In the genomic region with DNA sequence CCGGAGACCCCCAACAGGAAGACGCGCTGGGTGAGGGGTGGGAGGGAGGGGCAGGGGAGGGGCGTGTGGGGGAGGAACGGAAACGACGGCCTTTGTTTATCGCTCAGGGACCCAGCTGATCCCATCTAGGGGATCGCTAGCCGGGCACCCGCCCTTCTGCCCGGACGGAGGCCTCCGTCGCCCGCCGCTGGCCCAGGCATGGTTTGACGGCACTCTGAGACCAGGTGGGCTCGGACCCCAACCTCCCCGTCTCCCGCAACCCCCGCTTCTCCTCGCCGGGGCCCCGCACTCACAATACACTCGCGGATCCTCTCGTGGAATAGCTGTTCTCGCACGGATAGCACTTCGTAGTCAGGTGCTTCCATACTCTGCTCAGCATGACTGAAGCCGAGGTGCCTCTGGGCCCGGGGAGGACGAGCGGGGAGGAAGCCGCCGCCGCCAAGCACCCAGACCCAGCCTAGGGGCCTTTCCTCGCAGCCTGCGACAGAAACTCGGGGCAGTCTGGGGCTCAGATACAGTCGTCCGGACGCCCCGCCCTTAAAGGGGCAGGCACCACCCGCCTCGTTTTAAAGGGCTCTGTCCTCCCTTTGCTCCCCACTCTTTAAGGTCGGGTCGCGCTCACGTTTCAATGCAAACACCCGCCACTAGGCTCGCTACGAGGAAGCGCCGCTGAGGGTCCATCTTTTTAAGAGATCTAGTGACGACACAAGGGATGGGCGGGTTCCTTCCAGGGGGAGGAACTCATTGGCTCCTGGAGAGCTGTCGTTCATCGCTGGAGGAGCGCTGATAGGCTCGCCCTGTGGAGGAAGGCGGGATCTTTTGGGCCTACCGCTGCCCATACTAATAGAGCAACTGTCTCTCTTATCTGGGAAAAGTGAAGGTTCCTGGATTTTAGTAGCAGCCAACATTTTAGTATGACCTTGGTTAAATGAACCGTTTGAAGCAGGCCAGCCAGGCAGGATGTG, we compare ENCODE assay signal across 1 cellular context.
A peak's percentile ranks its signal among the peaks of the same experiment; 100 is the strongest.
TF ChIP-seq lines count a peak whose summit lies in the region.

A gene with protein sequence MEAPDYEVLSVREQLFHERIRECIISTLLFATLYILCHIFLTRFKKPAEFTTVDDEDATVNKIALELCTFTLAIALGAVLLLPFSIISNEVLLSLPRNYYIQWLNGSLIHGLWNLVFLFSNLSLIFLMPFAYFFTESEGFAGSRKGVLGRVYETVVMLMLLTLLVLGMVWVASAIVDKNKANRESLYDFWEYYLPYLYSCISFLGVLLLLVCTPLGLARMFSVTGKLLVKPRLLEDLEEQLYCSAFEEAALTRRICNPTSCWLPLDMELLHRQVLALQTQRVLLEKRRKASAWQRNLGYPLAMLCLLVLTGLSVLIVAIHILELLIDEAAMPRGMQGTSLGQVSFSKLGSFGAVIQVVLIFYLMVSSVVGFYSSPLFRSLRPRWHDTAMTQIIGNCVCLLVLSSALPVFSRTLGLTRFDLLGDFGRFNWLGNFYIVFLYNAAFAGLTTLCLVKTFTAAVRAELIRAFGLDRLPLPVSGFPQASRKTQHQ (minus strand): TSS at position 657 of the 965 bp plus-strand sequence. CDS start 292 bp downstream, at position 365.

TF ChIP-seq in HepG2, 621 proteins besides CTCF, POLR2A, EP300 and RAD21 (continued from another document and continues in another):
- TF ChIP-seq, protein P1, sequence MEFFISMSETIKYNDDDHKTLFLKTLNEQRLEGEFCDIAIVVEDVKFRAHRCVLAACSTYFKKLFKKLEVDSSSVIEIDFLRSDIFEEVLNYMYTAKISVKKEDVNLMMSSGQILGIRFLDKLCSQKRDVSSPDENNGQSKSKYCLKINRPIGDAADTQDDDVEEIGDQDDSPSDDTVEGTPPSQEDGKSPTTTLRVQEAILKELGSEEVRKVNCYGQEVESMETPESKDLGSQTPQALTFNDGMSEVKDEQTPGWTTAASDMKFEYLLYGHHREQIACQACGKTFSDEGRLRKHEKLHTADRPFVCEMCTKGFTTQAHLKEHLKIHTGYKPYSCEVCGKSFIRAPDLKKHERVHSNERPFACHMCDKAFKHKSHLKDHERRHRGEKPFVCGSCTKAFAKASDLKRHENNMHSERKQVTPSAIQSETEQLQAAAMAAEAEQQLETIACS (CRISPR knock-in tag; IDR thresholded peaks at IDR 0.05), result no peak
- peak; percentile 52 for TF ChIP-seq YEATS4 (CRISPR knock-in tag; IDR thresholded peaks at IDR 0.05; ENCODE audit: borderline replicate concordance)
- TF ChIP-seq, protein P2, sequence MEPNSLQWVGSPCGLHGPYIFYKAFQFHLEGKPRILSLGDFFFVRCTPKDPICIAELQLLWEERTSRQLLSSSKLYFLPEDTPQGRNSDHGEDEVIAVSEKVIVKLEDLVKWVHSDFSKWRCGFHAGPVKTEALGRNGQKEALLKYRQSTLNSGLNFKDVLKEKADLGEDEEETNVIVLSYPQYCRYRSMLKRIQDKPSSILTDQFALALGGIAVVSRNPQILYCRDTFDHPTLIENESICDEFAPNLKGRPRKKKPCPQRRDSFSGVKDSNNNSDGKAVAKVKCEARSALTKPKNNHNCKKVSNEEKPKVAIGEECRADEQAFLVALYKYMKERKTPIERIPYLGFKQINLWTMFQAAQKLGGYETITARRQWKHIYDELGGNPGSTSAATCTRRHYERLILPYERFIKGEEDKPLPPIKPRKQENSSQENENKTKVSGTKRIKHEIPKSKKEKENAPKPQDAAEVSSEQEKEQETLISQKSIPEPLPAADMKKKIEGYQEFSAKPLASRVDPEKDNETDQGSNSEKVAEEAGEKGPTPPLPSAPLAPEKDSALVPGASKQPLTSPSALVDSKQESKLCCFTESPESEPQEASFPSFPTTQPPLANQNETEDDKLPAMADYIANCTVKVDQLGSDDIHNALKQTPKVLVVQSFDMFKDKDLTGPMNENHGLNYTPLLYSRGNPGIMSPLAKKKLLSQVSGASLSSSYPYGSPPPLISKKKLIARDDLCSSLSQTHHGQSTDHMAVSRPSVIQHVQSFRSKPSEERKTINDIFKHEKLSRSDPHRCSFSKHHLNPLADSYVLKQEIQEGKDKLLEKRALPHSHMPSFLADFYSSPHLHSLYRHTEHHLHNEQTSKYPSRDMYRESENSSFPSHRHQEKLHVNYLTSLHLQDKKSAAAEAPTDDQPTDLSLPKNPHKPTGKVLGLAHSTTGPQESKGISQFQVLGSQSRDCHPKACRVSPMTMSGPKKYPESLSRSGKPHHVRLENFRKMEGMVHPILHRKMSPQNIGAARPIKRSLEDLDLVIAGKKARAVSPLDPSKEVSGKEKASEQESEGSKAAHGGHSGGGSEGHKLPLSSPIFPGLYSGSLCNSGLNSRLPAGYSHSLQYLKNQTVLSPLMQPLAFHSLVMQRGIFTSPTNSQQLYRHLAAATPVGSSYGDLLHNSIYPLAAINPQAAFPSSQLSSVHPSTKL (CRISPR knock-in tag; IDR thresholded peaks at IDR 0.05), result no peak
- no peak for TF ChIP-seq NAIF1 (CRISPR knock-in tag; IDR thresholded peaks at IDR 0.05; ENCODE audit: borderline replicate concordance)
- TF ChIP-seq, protein P3, sequence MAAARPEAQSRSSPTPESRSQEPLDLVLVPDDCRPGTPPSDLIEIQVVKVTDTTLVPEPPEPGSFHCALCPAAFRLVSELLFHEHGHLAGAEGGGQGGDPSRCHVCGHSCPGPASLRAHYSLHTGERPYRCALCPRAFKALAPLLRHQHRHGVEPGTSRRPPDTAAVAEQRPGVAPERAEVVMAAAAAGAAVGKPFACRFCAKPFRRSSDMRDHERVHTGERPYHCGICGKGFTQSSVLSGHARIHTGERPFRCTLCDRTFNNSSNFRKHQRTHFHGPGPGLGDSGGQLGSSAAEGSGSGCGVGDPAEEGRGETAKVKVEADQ (CRISPR knock-in tag; IDR thresholded peaks at IDR 0.05; ENCODE audit: borderline replicate concordance), result 0 out of 2 replicates have a peak, but pooled peaks have one; percentile 43
- TF ChIP-seq ZFP37 (CRISPR knock-in tag; IDR thresholded peaks at IDR 0.05; ENCODE audit: borderline replicate concordance), result peak; percentile 48; the same call in 1 of the 2 replicates
- no peak for TF ChIP-seq KLF9 (CRISPR knock-in tag; IDR thresholded peaks at IDR 0.05; ENCODE audit: low read depth)
- TF ChIP-seq ZNF292 (CRISPR knock-in tag; IDR thresholded peaks at IDR 0.05; ENCODE audit: borderline replicate concordance, low read depth), result peak; percentile 30; the same call in 1 of the 2 replicates
- TF ChIP-seq, protein P4, sequence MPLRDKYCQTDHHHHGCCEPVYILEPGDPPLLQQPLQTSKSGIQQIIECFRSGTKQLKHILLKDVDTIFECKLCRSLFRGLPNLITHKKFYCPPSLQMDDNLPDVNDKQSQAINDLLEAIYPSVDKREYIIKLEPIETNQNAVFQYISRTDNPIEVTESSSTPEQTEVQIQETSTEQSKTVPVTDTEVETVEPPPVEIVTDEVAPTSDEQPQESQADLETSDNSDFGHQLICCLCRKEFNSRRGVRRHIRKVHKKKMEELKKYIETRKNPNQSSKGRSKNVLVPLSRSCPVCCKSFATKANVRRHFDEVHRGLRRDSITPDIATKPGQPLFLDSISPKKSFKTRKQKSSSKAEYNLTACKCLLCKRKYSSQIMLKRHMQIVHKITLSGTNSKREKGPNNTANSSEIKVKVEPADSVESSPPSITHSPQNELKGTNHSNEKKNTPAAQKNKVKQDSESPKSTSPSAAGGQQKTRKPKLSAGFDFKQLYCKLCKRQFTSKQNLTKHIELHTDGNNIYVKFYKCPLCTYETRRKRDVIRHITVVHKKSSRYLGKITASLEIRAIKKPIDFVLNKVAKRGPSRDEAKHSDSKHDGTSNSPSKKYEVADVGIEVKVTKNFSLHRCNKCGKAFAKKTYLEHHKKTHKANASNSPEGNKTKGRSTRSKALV (CRISPR knock-in tag; IDR thresholded peaks at IDR 0.05), result no peak
- TF ChIP-seq, protein P5, sequence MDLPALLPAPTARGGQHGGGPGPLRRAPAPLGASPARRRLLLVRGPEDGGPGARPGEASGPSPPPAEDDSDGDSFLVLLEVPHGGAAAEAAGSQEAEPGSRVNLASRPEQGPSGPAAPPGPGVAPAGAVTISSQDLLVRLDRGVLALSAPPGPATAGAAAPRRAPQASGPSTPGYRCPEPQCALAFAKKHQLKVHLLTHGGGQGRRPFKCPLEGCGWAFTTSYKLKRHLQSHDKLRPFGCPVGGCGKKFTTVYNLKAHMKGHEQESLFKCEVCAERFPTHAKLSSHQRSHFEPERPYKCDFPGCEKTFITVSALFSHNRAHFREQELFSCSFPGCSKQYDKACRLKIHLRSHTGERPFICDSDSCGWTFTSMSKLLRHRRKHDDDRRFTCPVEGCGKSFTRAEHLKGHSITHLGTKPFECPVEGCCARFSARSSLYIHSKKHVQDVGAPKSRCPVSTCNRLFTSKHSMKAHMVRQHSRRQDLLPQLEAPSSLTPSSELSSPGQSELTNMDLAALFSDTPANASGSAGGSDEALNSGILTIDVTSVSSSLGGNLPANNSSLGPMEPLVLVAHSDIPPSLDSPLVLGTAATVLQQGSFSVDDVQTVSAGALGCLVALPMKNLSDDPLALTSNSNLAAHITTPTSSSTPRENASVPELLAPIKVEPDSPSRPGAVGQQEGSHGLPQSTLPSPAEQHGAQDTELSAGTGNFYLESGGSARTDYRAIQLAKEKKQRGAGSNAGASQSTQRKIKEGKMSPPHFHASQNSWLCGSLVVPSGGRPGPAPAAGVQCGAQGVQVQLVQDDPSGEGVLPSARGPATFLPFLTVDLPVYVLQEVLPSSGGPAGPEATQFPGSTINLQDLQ (CRISPR knock-in tag; IDR thresholded peaks at IDR 0.05), result no peak
- TF ChIP-seq, protein P6, sequence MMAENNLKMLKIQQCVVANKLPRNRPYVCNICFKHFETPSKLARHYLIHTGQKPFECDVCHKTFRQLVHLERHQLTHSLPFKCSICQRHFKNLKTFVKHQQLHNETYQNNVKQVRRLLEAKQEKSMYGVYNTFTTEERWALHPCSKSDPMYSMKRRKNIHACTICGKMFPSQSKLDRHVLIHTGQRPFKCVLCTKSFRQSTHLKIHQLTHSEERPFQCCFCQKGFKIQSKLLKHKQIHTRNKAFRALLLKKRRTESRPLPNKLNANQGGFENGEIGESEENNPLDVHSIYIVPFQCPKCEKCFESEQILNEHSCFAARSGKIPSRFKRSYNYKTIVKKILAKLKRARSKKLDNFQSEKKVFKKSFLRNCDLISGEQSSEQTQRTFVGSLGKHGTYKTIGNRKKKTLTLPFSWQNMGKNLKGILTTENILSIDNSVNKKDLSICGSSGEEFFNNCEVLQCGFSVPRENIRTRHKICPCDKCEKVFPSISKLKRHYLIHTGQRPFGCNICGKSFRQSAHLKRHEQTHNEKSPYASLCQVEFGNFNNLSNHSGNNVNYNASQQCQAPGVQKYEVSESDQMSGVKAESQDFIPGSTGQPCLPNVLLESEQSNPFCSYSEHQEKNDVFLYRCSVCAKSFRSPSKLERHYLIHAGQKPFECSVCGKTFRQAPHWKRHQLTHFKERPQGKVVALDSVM (CRISPR knock-in tag; IDR thresholded peaks at IDR 0.05), result 0 out of 2 replicates have a peak, but pooled peaks have one; percentile 49
- TF ChIP-seq, protein P7, sequence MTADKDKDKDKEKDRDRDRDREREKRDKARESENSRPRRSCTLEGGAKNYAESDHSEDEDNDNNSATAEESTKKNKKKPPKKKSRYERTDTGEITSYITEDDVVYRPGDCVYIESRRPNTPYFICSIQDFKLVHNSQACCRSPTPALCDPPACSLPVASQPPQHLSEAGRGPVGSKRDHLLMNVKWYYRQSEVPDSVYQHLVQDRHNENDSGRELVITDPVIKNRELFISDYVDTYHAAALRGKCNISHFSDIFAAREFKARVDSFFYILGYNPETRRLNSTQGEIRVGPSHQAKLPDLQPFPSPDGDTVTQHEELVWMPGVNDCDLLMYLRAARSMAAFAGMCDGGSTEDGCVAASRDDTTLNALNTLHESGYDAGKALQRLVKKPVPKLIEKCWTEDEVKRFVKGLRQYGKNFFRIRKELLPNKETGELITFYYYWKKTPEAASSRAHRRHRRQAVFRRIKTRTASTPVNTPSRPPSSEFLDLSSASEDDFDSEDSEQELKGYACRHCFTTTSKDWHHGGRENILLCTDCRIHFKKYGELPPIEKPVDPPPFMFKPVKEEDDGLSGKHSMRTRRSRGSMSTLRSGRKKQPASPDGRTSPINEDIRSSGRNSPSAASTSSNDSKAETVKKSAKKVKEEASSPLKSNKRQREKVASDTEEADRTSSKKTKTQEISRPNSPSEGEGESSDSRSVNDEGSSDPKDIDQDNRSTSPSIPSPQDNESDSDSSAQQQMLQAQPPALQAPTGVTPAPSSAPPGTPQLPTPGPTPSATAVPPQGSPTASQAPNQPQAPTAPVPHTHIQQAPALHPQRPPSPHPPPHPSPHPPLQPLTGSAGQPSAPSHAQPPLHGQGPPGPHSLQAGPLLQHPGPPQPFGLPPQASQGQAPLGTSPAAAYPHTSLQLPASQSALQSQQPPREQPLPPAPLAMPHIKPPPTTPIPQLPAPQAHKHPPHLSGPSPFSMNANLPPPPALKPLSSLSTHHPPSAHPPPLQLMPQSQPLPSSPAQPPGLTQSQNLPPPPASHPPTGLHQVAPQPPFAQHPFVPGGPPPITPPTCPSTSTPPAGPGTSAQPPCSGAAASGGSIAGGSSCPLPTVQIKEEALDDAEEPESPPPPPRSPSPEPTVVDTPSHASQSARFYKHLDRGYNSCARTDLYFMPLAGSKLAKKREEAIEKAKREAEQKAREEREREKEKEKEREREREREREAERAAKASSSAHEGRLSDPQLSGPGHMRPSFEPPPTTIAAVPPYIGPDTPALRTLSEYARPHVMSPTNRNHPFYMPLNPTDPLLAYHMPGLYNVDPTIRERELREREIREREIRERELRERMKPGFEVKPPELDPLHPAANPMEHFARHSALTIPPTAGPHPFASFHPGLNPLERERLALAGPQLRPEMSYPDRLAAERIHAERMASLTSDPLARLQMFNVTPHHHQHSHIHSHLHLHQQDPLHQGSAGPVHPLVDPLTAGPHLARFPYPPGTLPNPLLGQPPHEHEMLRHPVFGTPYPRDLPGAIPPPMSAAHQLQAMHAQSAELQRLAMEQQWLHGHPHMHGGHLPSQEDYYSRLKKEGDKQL (CRISPR knock-in tag; IDR thresholded peaks at IDR 0.05; ENCODE audit: low read depth), result no peak
- TF ChIP-seq ZNF678 (CRISPR knock-in tag; IDR thresholded peaks at IDR 0.05), result no peak
- TF ChIP-seq, protein P8, sequence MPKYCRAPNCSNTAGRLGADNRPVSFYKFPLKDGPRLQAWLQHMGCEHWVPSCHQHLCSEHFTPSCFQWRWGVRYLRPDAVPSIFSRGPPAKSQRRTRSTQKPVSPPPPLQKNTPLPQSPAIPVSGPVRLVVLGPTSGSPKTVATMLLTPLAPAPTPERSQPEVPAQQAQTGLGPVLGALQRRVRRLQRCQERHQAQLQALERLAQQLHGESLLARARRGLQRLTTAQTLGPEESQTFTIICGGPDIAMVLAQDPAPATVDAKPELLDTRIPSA (CRISPR knock-in tag; IDR thresholded peaks at IDR 0.05; ENCODE audit: borderline replicate concordance), result no peak
- TF ChIP-seq MTF2 (CRISPR knock-in tag; IDR thresholded peaks at IDR 0.05; ENCODE audit: borderline replicate concordance), result no peak
- no peak for TF ChIP-seq ZNF674 (CRISPR knock-in tag; IDR thresholded peaks at IDR 0.05; ENCODE audit: low read depth)
- TF ChIP-seq ZNF30 (CRISPR knock-in tag; IDR thresholded peaks at IDR 0.05), result no peak
